ENCODE assay signal across 35 cellular contexts in the genomic region with DNA sequence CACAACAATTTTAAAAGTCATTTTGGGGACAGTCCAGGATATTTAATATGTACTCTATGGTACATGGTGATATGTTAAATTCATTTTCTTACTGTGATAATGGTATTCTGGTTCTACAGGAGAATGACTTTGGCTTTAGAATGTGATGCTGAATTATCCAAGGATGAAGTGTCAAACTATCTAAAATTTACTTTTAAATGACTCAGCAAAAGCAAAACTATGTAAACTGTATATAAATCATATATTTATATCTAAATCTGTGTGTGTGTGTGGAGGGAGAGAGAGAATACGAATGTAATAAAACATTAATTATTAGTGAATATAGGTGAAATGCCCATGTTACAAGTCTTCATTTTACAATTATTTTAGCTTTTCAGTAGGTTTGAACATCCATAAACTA.
DNase-seq lines count a peak whose midpoint lies in the region; ATAC-seq, FAIRE-seq and TF ChIP-seq lines count a peak whose summit lies in the region.
"Had no signal": no experiment of that assay in that cellular context is flagged by ENCODE, and none has a peak within 500 bp of the region (broad histone marks: within the 10 kb centered on the region; RNA-seq: fewer than 3 reads in every experiment).

No MANE protein-coding gene starts in this region.

- H2BK120ac ChIP-seq in IMR-90 (ENCODE audit: low read depth, low read length), result no peak overlapping the region

- H3K14ac ChIP-seq in IMR-90 (replicated peaks; ENCODE audit: low read depth, low read length), result no peak overlapping the region

- no peak overlapping the region for H3K56ac ChIP-seq in IMR-90 (ENCODE audit: extremely low read depth, insufficient read depth, low read length)

- H4K5ac ChIP-seq in IMR-90 (ENCODE audit: low read depth, low read length), result no peak overlapping the region

- no peak overlapping the region for H3K23ac ChIP-seq in IMR-90 (ENCODE audit: low read depth, low read length)

- no peak for FAIRE-seq in HepG2 (lab: Jason Lieb, UNC)
- no peak for FAIRE-seq in A549 (lab: Jason Lieb, UNC)
- FAIRE-seq in K562 (lab: Jason Lieb, UNC), result no peak
- FAIRE-seq: A204.1, D721Med had no signal

- no peaks in the 10 kb centered on the region for H3K36me3 Mint-ChIP-seq in CD8-positive, alpha-beta memory T cell
- H3K36me3 Mint-ChIP-seq: CD14-positive monocyte; CD4-positive, alpha-beta memory T cell; CD4-positive, CD25-positive, alpha-beta regulatory T cell; CD8-positive, alpha-beta T cell had no signal

- H3K27ac ChIP-seq in HepG2 (ENCODE audit: extremely low read length, insufficient read depth, low read length) (no peak overlapping the region), right lobe of liver (no peak overlapping the region), A549 (no peak overlapping the region), IMR-90 (ENCODE audit: insufficient read depth, low read length) (no peak overlapping the region), K562 (ENCODE audit: extremely low read depth, low read depth, low read length) (no peak overlapping the region), gastrocnemius medialis (no peak overlapping the region)
- H3K27ac ChIP-seq in CD8-positive, alpha-beta memory T cell (ENCODE audit: low read depth, low read length), result no peak overlapping the region
- H3K27ac ChIP-seq: 22Rv1; BLaER1; BLaER1 treated with 17β-estradiol and CSF1 and Interleukin-3, amounts not matched to agents 10 nM and 100 nM; C4-2B had no signal

- H3K27me3 ChIP-seq in HepG2 (ENCODE audit: control insufficient read depth in 1 of 2, insufficient read depth in 2 of 2, low read length in 2 of 2) (no peaks in the 10 kb centered on the region), right lobe of liver (no peaks in the 10 kb centered on the region), IMR-90 (ENCODE audit: control insufficient read depth, insufficient read depth, low read length) (no peaks in the 10 kb centered on the region), K562 (ENCODE audit: control insufficient read depth in 2 of 2, insufficient read depth in 2 of 2, low read length in 2 of 2) (no peaks in the 10 kb centered on the region), gastrocnemius medialis (no peaks in the 10 kb centered on the region)
- H3K27me3 ChIP-seq in CD8-positive, alpha-beta memory T cell (ENCODE audit: insufficient read depth, low read length, poor library complexity, severe bottlenecking), result no peaks in the 10 kb centered on the region
- H3K27me3 ChIP-seq: BE2C; BLaER1; BLaER1 treated with 17β-estradiol and CSF1 and Interleukin-3, amounts not matched to agents 10 nM and 100 nM had no signal

- H2AK9ac ChIP-seq in IMR-90 (replicated peaks; ENCODE audit: low read depth, low read length, poor library complexity), result no peak overlapping the region

- TF ChIP-seq RAD21 in HepG2 (CRISPR knock-in tag; IDR thresholded peaks at IDR 0.05), result no peak
- no peak for TF ChIP-seq RAD21 in A549 (conservative IDR thresholded peaks at IDR 0.05 in 1 of 2, IDR thresholded peaks at IDR 0.05 in 1 of 2)
- no peak for TF ChIP-seq RAD21 in IMR-90 (IDR thresholded peaks at IDR 0.05; ENCODE audit: low read length)
- no peak for TF ChIP-seq RAD21 in K562 (CRISPR knock-in tag; conservative IDR thresholded peaks at IDR 0.05 in 1 of 2, IDR thresholded peaks at IDR 0.05 in 1 of 2)

- H2BK5ac ChIP-seq in IMR-90 (ENCODE audit: low read depth, low read length, poor library complexity, severe bottlenecking), result no peak overlapping the region

- no peak for TF ChIP-seq CTCF in HepG2 (CRISPR knock-in tag; IDR thresholded peaks at IDR 0.05)
- TF ChIP-seq CTCF in right lobe of liver (IDR thresholded peaks at IDR 0.05), result no peak
- TF ChIP-seq CTCF in A549 (IDR thresholded peaks at IDR 0.05), result no peak
- no peak for TF ChIP-seq CTCF in IMR-90 (conservative IDR thresholded peaks at IDR 0.05; ENCODE audit: low read depth, low read length)
- no peak for TF ChIP-seq CTCF in K562 (IDR thresholded peaks at IDR 0.05 in 2 of 3, conservative IDR thresholded peaks at IDR 0.05 in 1 of 3; ENCODE audit: insufficient read depth in 2 of 3, low read depth in 1 of 3, low read length in 3 of 3)
- no peak for TF ChIP-seq CTCF in gastrocnemius medialis (IDR thresholded peaks at IDR 0.05 in 4 of 5, conservative IDR thresholded peaks at IDR 0.05 in 1 of 5)

- no peaks in the 10 kb centered on the region for H3K79me1 ChIP-seq in IMR-90 (ENCODE audit: low read depth in 1 of 2, low read length in 2 of 2)

- H4K20me1 ChIP-seq in HepG2 (ENCODE audit: insufficient read depth, low read length), result no peaks in the 10 kb centered on the region
- no peaks in the 10 kb centered on the region for H4K20me1 ChIP-seq in IMR-90 (ENCODE audit: insufficient read depth, low read length)
- H4K20me1 ChIP-seq in K562 (replicated peaks; ENCODE audit: control insufficient read depth, insufficient read depth, low read length), result no peaks in the 10 kb centered on the region
- H4K20me1 ChIP-seq: BLaER1; BLaER1 treated with 17β-estradiol and CSF1 and Interleukin-3, amounts not matched to agents 10 nM and 100 nM had no signal

- POLR2A ChIA-PET in HepG2 (lab: Yijun Ruan, JAX) (no interaction called here), A549 (lab: Yijun Ruan, JAX) (no interaction called here), IMR-90 (lab: Charles Lee; ENCODE audit: unreplicated experiment) (no interaction called here), K562 (lab: Yijun Ruan, JAX) (no interaction called here)
- POLR2A ChIA-PET in CD8-positive, alpha-beta memory T cell (lab: Charles Lee), result no interaction called here

- DNase-seq in HepG2 (ENCODE audit: low spot score) (no peak), right lobe of liver (no peak), A549 (ENCODE audit: low read depth in 1 of 2, low spot score in 1 of 2) (no peak), IMR-90 (no peak), K562 (ENCODE audit: extremely low read depth in 1 of 4, low spot score in 3 of 4) (no peak), gastrocnemius medialis (no peak), NCI-H345 treated with DMSO at 0.1 percent for 48 hours (lab: John Stamatoyannopoulos, UW; ENCODE audit: unreplicated experiment) (no peak)
- no peak for DNase-seq in CD8-positive, alpha-beta memory T cell
- DNase-seq: 8988T; ACHN; AML-193; BE2C; C1 segment of cervical spinal cord; Caco-2; Calu3; CD4-positive, alpha-beta memory T cell; CD4-positive, alpha-beta T cell; CD4-positive, CD25-positive, alpha-beta regulatory T cell; CD8-positive, alpha-beta T cell; COR-L47; DMS 273 treated with DMSO at 0.1 percent for 48 hours; DMS153; DMS53; DMS79; DMS79 treated with DMSO at 0.1 percent for 48 hours; DND-41; EL had no signal

- H2AFZ ChIP-seq in HepG2 (ENCODE audit: low read length) (no peak overlapping the region), IMR-90 (replicated peaks; ENCODE audit: low read length, poor library complexity) (no peak overlapping the region), K562 (ENCODE audit: low read depth, low read length) (no peak overlapping the region)

- H4K91ac ChIP-seq in IMR-90 (ENCODE audit: insufficient read depth, low read depth, low read length), result no peak overlapping the region

- dilution Hi-C loops in IMR-90 (cut with HindIII; ENCODE audit: low sequenced_read_pairs, unreplicated experiment), result no loop called here

- no peak for ATAC-seq in HepG2
- ATAC-seq in right lobe of liver, result no peak
- ATAC-seq in A549, result no peak
- ATAC-seq in IMR-90 (ENCODE audit: low read depth), result no peak
- ATAC-seq in K562, result no peak
- no peak for ATAC-seq in gastrocnemius medialis
- ATAC-seq: CD8-positive, alpha-beta T cell had no signal

- H4K8ac ChIP-seq in IMR-90 (ENCODE audit: low read depth in 2 of 2, low read length in 2 of 2), result no peak overlapping the region

- BruUV-seq in HepG2 (replicated peaks; lab: Mats Ljungman, UMichigan) (no TSS peak), IMR-90 (replicated peaks; lab: Mats Ljungman, UMichigan) (no TSS peak), K562 (replicated peaks; lab: Mats Ljungman, UMichigan) (no TSS peak)

- no peak overlapping the region for H2AK5ac ChIP-seq in IMR-90 (ENCODE audit: low read depth, low read length)

- H3K18ac ChIP-seq in IMR-90 (ENCODE audit: low read depth, low read length), result no peak overlapping the region

- in situ Hi-C loops in HepG2 (cut with HindIII; ENCODE audit: extremely low pct_ligation_motif_present, low pct_unique_long_range_greater_than_20kb) (no loop called here), IMR-90 (cut with MboI; ENCODE audit: low sequenced_read_pairs) (no loop called here), K562 (cut with MboI) (no loop called here), gastrocnemius medialis (cut with MboI; ENCODE audit: low sequenced_read_pairs in 4 of 4) (no loop called here)

- H3K9me3 ChIP-seq in HepG2 (ENCODE audit: low read length) (peaks cover 76% of the 10 kb centered on the region), right lobe of liver (no peaks in the 10 kb centered on the region), A549 (no peaks in the 10 kb centered on the region), IMR-90 (ENCODE audit: control insufficient read depth, insufficient read depth, low read length) (peaks cover 2% of the 10 kb centered on the region; the same call in 1 of the 2 replicates), K562 (replicated peaks; ENCODE audit: control insufficient read depth, insufficient read depth, low read depth, low read length) (no peaks in the 10 kb centered on the region), gastrocnemius medialis (no peaks in the 10 kb centered on the region)
- no peaks in the 10 kb centered on the region for H3K9me3 ChIP-seq in CD8-positive, alpha-beta memory T cell (ENCODE audit: low read length)
- H3K9me3 ChIP-seq: BE2C; BLaER1; BLaER1 treated with 17β-estradiol and CSF1 and Interleukin-3, amounts not matched to agents 10 nM and 100 nM; Caco-2 had no signal

- H3K9me1 ChIP-seq in IMR-90 (ENCODE audit: insufficient read depth, low read length), result no peaks in the 10 kb centered on the region
- H3K9me1 ChIP-seq in K562 (ENCODE audit: control insufficient read depth, insufficient read depth, low read length), result no peaks in the 10 kb centered on the region

- CTCF ChIA-PET in HepG2 (lab: Yijun Ruan, JAX; ENCODE audit: low intra/inter-chr PET ratio, low total read pairs) (no interaction called here), A549 (lab: Yijun Ruan, JAX) (no interaction called here), IMR-90 (lab: Yijun Ruan, JAX) (no interaction called here), K562 (lab: Yijun Ruan, JAX; ENCODE audit: low intra/inter-chr PET ratio) (no interaction called here)
- CTCF ChIA-PET in CD8-positive, alpha-beta memory T cell (lab: Charles Lee), result no interaction called here

- TF ChIP-seq POLR2A in HepG2 (IDR thresholded peaks at IDR 0.05; ENCODE audit: insufficient read depth in 1 of 2, low read depth in 2 of 2, low read length in 2 of 2) (no peak), right lobe of liver (IDR thresholded peaks at IDR 0.05) (no peak), A549 (IDR thresholded peaks at IDR 0.05; ENCODE audit: low read length) (no peak), IMR-90 (IDR thresholded peaks at IDR 0.05; ENCODE audit: low read depth, low read length) (no peak), K562 (conservative IDR thresholded peaks at IDR 0.05) (no peak), gastrocnemius medialis (IDR thresholded peaks at IDR 0.05) (no peak)

- 0% methylated on average over 1 of the region's 1 CpG for WGBS in HepG2 (ENCODE audit: low lambda C conversion rate)
- WGBS in right lobe of liver (ENCODE audit: insufficient coverage, low coverage, low lambda C conversion rate, missing lambda C conversion rate), result 33% methylated on average over 1 of the region's 1 CpG
- WGBS in A549 (ENCODE audit: missing lambda C conversion rate), result 0% methylated on average over 1 of the region's 1 CpG
- WGBS in IMR-90 (ENCODE audit: extremely low coverage in 2 of 2, insufficient read length in 1 of 2), 2 experiments, result no CpG with 5 or more reads among the region's 1 CpG
- WGBS in K562 (ENCODE audit: insufficient coverage, low coverage, missing lambda C conversion rate), result 0% methylated on average over 1 of the region's 1 CpG

- H3K4me2 ChIP-seq in HepG2 (ENCODE audit: low read depth, low read length) (no peak overlapping the region), A549 (no peak overlapping the region), IMR-90 (ENCODE audit: low read depth, low read length) (no peak overlapping the region), K562 (ENCODE audit: insufficient read depth, low read length) (no peak overlapping the region)
- H3K4me2 ChIP-seq: BLaER1; BLaER1 treated with 17β-estradiol and CSF1 and Interleukin-3, amounts not matched to agents 10 nM and 100 nM had no signal

- no peak overlapping the region for H2BK20ac ChIP-seq in IMR-90 (ENCODE audit: low read depth, low read length)

- H2BK15ac ChIP-seq in IMR-90 (ENCODE audit: low read depth, low read length), result no peak overlapping the region

- TF ChIP-seq EP300 in HepG2 (IDR thresholded peaks at IDR 0.05; ENCODE audit: low read depth in 2 of 2, low read length in 2 of 2) (no peak), HepG2 (CRISPR knock-in tag; IDR thresholded peaks at IDR 0.05; ENCODE audit: borderline replicate concordance) (no peak), A549 (IDR thresholded peaks at IDR 0.05) (no peak), K562 (IDR thresholded peaks at IDR 0.05; ENCODE audit: low read length) (no peak)

- H3K9ac ChIP-seq in HepG2 (ENCODE audit: insufficient read depth, low read depth, low read length) (no peak overlapping the region), IMR-90 (ENCODE audit: low read depth, low read length) (no peak overlapping the region), K562 (ENCODE audit: insufficient read depth in 1 of 2, low read depth in 2 of 2, low read length in 2 of 2) (no peak overlapping the region)
- H3K9ac ChIP-seq: BLaER1; BLaER1 treated with 17β-estradiol and CSF1 and Interleukin-3, amounts not matched to agents 10 nM and 100 nM had no signal

- H3K4me1 ChIP-seq in HepG2 (ENCODE audit: insufficient read depth, low read length), result no peaks in the 10 kb centered on the region
- H3K4me1 ChIP-seq in right lobe of liver, result no peaks in the 10 kb centered on the region
- H3K4me1 ChIP-seq in A549, result no peaks in the 10 kb centered on the region
- H3K4me1 ChIP-seq in IMR-90 (ENCODE audit: control insufficient read depth, insufficient read depth, low read length), result no peaks in the 10 kb centered on the region
- H3K4me1 ChIP-seq in K562 (replicated peaks in 1 of 2; ENCODE audit: control insufficient read depth in 2 of 2, insufficient read depth in 2 of 2, low read length in 2 of 2), result no peaks in the 10 kb centered on the region
- H3K4me1 ChIP-seq in CD8-positive, alpha-beta memory T cell (ENCODE audit: insufficient read depth, low read length), result no peaks in the 10 kb centered on the region
- no peaks in the 10 kb centered on the region for H3K4me1 ChIP-seq in gastrocnemius medialis
- H3K4me1 ChIP-seq: BE2C; BLaER1; BLaER1 treated with 17β-estradiol and CSF1 and Interleukin-3, amounts not matched to agents 10 nM and 100 nM; Caco-2 had no signal

- no peak overlapping the region for H3K27ac Mint-ChIP-seq in CD8-positive, alpha-beta memory T cell
- H3K27ac Mint-ChIP-seq: B cell; CD14-positive monocyte; CD4-positive, alpha-beta memory T cell; CD4-positive, alpha-beta T cell; CD4-positive, CD25-positive, alpha-beta regulatory T cell; CD8-positive, alpha-beta T cell had no signal

- H3K36me3 ChIP-seq in HepG2 (replicated peaks in 1 of 2; ENCODE audit: control insufficient read depth in 1 of 2, insufficient read depth in 2 of 2, low read length in 2 of 2) (no peaks in the 10 kb centered on the region), right lobe of liver (no peaks in the 10 kb centered on the region), IMR-90 (ENCODE audit: control insufficient read depth, insufficient read depth, low read length) (no peaks in the 10 kb centered on the region), K562 (ENCODE audit: control insufficient read depth, insufficient read depth, low read length) (no peaks in the 10 kb centered on the region), gastrocnemius medialis (no peaks in the 10 kb centered on the region)
- H3K36me3 ChIP-seq in CD8-positive, alpha-beta memory T cell (ENCODE audit: insufficient read depth, low read length), result no peaks in the 10 kb centered on the region
- H3K36me3 ChIP-seq: BE2C; BLaER1; BLaER1 treated with 17β-estradiol and CSF1 and Interleukin-3, amounts not matched to agents 10 nM and 100 nM had no signal

- H3K79me2 ChIP-seq in HepG2 (ENCODE audit: insufficient read depth, low read length) (no peaks in the 10 kb centered on the region), K562 (ENCODE audit: control insufficient read depth, insufficient read depth, low read length) (no peaks in the 10 kb centered on the region)

- no peak overlapping the region for H3K4ac ChIP-seq in IMR-90 (ENCODE audit: low read depth, low read length)

- no peaks in the 10 kb centered on the region for H3K27me3 Mint-ChIP-seq in CD8-positive, alpha-beta memory T cell
- H3K27me3 Mint-ChIP-seq: B cell; CD4-positive, alpha-beta memory T cell; CD4-positive, alpha-beta T cell had no signal

- no peak overlapping the region for H3K4me3 ChIP-seq in HepG2 (replicated peaks in 1 of 3; ENCODE audit: insufficient read depth in 1 of 3, low read depth in 2 of 3, low read length in 3 of 3)
- H3K4me3 ChIP-seq in right lobe of liver, result no peak overlapping the region
- no peak overlapping the region for H3K4me3 ChIP-seq in A549
- no peak overlapping the region for H3K4me3 ChIP-seq in IMR-90 (ENCODE audit: insufficient read depth, low read depth, low read length)
- H3K4me3 ChIP-seq in K562, result no peak overlapping the region
- no peak overlapping the region for H3K4me3 ChIP-seq in CD8-positive, alpha-beta memory T cell (ENCODE audit: low read length)
- no peak overlapping the region for H3K4me3 ChIP-seq in gastrocnemius medialis
- H3K4me3 ChIP-seq: BLaER1; BLaER1 treated with 17β-estradiol and CSF1 and Interleukin-3, amounts not matched to agents 10 nM and 100 nM had no signal

- H3K9me3 Mint-ChIP-seq in CD8-positive, alpha-beta memory T cell, result peaks cover 0 to 10% (median 5%) of the 10 kb centered on the region in 5 donors

- H3K4me3 Mint-ChIP-seq in CD8-positive, alpha-beta memory T cell, result no peak overlapping the region
- H3K4me3 Mint-ChIP-seq: B cell; CD14-positive monocyte; CD4-positive, alpha-beta memory T cell; CD4-positive, alpha-beta T cell; CD4-positive, CD25-positive, alpha-beta regulatory T cell; CD8-positive, alpha-beta T cell had no signal

- no peaks in the 10 kb centered on the region for H3K4me1 Mint-ChIP-seq in CD8-positive, alpha-beta memory T cell
- H3K4me1 Mint-ChIP-seq: B cell; CD14-positive monocyte; CD4-positive, alpha-beta memory T cell; CD4-positive, CD25-positive, alpha-beta regulatory T cell had no signal

- intact Hi-C loops in HepG2 (cut with micrococcal nuclease; ENCODE audit: unreplicated experiment), result no loop called here
- intact Hi-C loops in right lobe of liver (cut with DNase I), result no loop called here
- intact Hi-C loops in IMR-90 (cut with micrococcal nuclease), result no loop called here
- intact Hi-C loops in K562 (cut with micrococcal nuclease), result no loop called here
- intact Hi-C loops in gastrocnemius medialis (cut with DNase I; ENCODE audit: low total_unique reads), result no loop called here
